Comparison of ENCODE assay signal across 2 cellular contexts in the genomic region with DNA sequence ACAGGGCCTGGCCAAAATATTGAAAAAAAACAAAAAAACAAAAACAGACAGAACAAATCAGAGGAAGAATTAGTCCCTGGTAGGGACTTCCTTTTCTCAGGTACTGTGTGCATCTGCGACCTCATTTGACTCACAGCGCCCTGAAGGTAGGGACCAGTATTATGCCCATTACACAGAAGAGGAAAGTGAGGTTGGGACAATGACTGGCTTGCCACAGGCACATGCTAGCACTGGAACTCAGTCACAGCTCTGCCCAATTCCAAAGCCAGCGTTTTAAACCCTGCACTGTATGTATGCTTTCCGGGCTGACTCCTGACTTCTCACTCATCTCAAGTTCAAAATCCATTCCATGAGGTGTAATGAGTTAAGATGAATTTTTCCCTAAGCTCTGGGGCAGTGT.
TF ChIP-seq lines count a peak whose summit lies in the region.

No MANE protein-coding gene starts in this region.

TF ChIP-seq in HepG2, 621 proteins besides CTCF, POLR2A, EP300 and RAD21:
- TF ChIP-seq ZNF629 (CRISPR knock-in tag; conservative IDR thresholded peaks at IDR 0.05) = peak; percentile 95
- peak; percentile 54; the same call in 1 of the 2 replicates for TF ChIP-seq ZMYM3 (CRISPR knock-in tag; IDR thresholded peaks at IDR 0.05)
- 0 out of 2 replicates have a peak, but pooled peaks have one; percentile 22 for TF ChIP-seq ADNP (CRISPR knock-in tag; IDR thresholded peaks at IDR 0.05)
- TF ChIP-seq, protein P1, sequence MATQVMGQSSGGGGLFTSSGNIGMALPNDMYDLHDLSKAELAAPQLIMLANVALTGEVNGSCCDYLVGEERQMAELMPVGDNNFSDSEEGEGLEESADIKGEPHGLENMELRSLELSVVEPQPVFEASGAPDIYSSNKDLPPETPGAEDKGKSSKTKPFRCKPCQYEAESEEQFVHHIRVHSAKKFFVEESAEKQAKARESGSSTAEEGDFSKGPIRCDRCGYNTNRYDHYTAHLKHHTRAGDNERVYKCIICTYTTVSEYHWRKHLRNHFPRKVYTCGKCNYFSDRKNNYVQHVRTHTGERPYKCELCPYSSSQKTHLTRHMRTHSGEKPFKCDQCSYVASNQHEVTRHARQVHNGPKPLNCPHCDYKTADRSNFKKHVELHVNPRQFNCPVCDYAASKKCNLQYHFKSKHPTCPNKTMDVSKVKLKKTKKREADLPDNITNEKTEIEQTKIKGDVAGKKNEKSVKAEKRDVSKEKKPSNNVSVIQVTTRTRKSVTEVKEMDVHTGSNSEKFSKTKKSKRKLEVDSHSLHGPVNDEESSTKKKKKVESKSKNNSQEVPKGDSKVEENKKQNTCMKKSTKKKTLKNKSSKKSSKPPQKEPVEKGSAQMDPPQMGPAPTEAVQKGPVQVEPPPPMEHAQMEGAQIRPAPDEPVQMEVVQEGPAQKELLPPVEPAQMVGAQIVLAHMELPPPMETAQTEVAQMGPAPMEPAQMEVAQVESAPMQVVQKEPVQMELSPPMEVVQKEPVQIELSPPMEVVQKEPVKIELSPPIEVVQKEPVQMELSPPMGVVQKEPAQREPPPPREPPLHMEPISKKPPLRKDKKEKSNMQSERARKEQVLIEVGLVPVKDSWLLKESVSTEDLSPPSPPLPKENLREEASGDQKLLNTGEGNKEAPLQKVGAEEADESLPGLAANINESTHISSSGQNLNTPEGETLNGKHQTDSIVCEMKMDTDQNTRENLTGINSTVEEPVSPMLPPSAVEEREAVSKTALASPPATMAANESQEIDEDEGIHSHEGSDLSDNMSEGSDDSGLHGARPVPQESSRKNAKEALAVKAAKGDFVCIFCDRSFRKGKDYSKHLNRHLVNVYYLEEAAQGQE (IDR thresholded peaks at IDR 0.05; ENCODE audit: borderline replicate concordance in 1 of 2, low read depth in 1 of 2, low read length in 2 of 2) = no peak
TF ChIP-seq in HepG2: peak in this region for 3.

TF ChIP-seq in K562, 482 proteins besides CTCF, POLR2A, EP300 and RAD21:
- TF ChIP-seq RBM25 (IDR thresholded peaks at IDR 0.05; ENCODE audit: low read depth, low read length, severe bottlenecking) (peak; percentile 77), BCOR (IDR thresholded peaks at IDR 0.05) (peak; percentile 56), ZBTB8A (IDR thresholded peaks at IDR 0.05; ENCODE audit: partially characterized antibody) (no peak), KDM1A (IDR thresholded peaks at IDR 0.05) (0 out of 4 replicates have a peak, but pooled peaks of 1 of the 2 experiments have one; percentile 10)
TF ChIP-seq in K562: peak in this region for 3.
